In the genomic region with DNA sequence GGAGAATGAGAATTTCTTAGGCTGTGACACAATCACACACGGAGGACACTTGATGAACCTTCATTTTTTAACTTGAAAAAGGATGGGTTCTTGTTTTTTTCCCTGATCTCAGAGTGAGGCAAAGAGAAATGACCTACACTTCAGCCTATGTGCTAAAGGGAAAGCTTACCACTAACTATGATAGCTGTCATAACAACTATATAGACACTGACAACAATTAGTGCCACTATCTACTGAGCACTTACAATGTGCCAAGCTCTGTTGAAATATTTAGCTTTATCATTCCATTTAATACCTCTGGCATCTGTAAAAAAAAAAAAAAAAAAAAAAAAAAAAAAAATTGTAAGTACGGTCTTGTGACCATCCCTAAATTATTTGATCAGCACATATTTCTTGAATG, we compare ENCODE assay signal across 28 cellular contexts.
"Had no signal": no experiment of that assay in that cellular context is flagged by ENCODE, and none has a peak within 500 bp of the region (broad histone marks: within the 10 kb centered on the region; RNA-seq: fewer than 3 reads in every experiment).

No MANE protein-coding gene starts in this region.

- H3K27me3 ChIP-seq: ascending aorta, cardiac muscle cell had no signal

- H3K4me3 ChIP-seq: ascending aorta, cardiac muscle cell had no signal

- H3K27ac ChIP-seq: ascending aorta, cardiac muscle cell, VCaP had no signal

- H3K4me1 ChIP-seq: ascending aorta had no signal

- H3K36me3 ChIP-seq: ascending aorta, cardiac muscle cell had no signal

- DNase-seq: activated B cell treated with CpG ODN at 0.5 μM for 24 hours; activated CD4-positive, alpha-beta memory T cell treated with anti-CD3 and anti-CD28 coated beads for 36 hours; activated CD4-positive, alpha-beta T cell treated with anti-CD3 and anti-CD28 coated beads for 4 hours; activated CD4-positive, alpha-beta T cell treated with anti-CD3 and anti-CD28 coated beads, Interleukin-2, amount 10 ng/mL, durations not matched to agents 24 days and 14 days; activated CD4-positive, alpha-beta T cell treated with anti-CD3 and anti-CD28 coated beads, Interleukin-2, amount 50 U/mL, for 1 hour; activated CD4-positive, alpha-beta T cell treated with anti-CD3 and anti-CD28 coated beads, Interleukin-2, amount 50 U/mL, for 4 hours; activated CD4-positive, CD25-positive, alpha-beta regulatory T cell treated with anti-CD3 and anti-CD28 coated beads, Interleukin-2, amount 50 U/mL, for 72 hours; activated CD8-positive, alpha-beta memory T cell treated with anti-CD3 and anti-CD28 coated beads, Interleukin-2, amount 50 U/mL, for 4 hours; activated CD8-positive, alpha-beta T cell treated with anti-CD3 and anti-CD28 coated beads for 36 hours; activated effector memory CD4-positive, alpha-beta T cell treated with Interleukin-2 at 50 U/mL for 16 hours; activated gamma-delta T cell; activated naive CD4-positive, alpha-beta T cell treated with anti-CD3 and anti-CD28 coated beads, Interleukin-2, amount 10 ng/mL, durations not matched to agents 7 days and 5 days; activated naive CD4-positive, alpha-beta T cell treated with Interleukin-2 at 50 U/mL for 16 hours; activated naive CD8-positive, alpha-beta T cell treated with anti-CD3 and anti-CD28 coated beads, Interleukin-2, amount 10 ng/mL, durations not matched to agents 7 days and 5 days; activated naive CD8-positive, alpha-beta T cell treated with anti-CD3 and anti-CD28 coated beads, Interleukin-2, amount 50 U/mL, for 24 hours; activated T-cell treated with anti-CD3 and anti-CD28 coated beads for 4 hours; activated T-cell treated with anti-CD3 and anti-CD28 coated beads, Interleukin-2, amount 50 U/mL, for 1 hour; activated T-cell treated with anti-CD3 and anti-CD28 coated beads, Interleukin-2, amount 50 U/mL, for 4 hours; amygdala; anterior cingulate cortex; central memory CD4-positive, alpha-beta T cell; SW 1271; T-helper 1 cell; T-helper 2 cell; T-helper 9 cell had no signal

- ATAC-seq: activated CD8-positive, alpha-beta T cell treated with anti-CD3 and anti-CD28 coated beads for 36 hours; activated naive CD8-positive, alpha-beta T cell treated with anti-CD3 and anti-CD28 coated beads, Interleukin-2, amount 50 U/mL, for 24 hours; activated T-cell treated with anti-CD3 and anti-CD28 coated beads, Interleukin-2, amount 50 U/mL, for 4 hours had no signal

- H3K9me3 ChIP-seq: ascending aorta had no signal
